Comparison of ENCODE assay signal across 1 cellular context in the genomic region with DNA sequence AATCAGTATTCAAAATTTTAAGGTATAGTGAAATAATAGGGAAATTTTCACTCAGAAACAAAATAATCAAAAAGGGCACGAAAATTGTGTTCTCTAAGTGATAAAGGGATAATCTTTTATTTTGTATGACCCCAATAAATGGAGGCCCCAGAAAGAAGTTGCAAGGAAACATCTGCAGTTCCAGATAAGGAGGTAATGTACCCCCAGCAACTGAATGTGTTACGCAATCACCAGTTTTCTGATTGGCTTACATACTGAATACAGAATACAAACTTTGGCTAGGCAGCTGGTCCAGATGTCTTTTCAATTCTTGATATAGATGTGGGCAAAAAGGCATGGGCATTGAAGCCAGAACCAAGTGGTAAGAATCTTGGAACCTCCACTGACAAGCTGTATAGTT.
TF ChIP-seq lines count a peak whose summit lies in the region.

No MANE protein-coding gene starts in this region.

TF ChIP-seq in GM12878, 131 proteins besides CTCF, POLR2A, EP300 and RAD21:
- peak in 1 of 2 experiments; percentile 71; a peak in 2 of 4 replicates for TF ChIP-seq CEBPB (IDR thresholded peaks at IDR 0.05; ENCODE audit: borderline replicate concordance in 1 of 2, low read depth in 2 of 2, low read length in 2 of 2)
- no peak for TF ChIP-seq MTA3 (IDR thresholded peaks at IDR 0.05; ENCODE audit: borderline replicate concordance, low read length)
- no peak for TF ChIP-seq MEF2B (IDR thresholded peaks at IDR 0.05; ENCODE audit: partially characterized antibody, poor library complexity, severe bottlenecking)
- no peak for TF ChIP-seq MTA2 (IDR thresholded peaks at IDR 0.05; ENCODE audit: low read depth)
- TF ChIP-seq RFX5 (IDR thresholded peaks at IDR 0.05; ENCODE audit: low read depth, low read length) = peak; percentile 44; the same call in 1 of the 2 replicates
- no peak for TF ChIP-seq JUND (IDR thresholded peaks at IDR 0.05; ENCODE audit: low read depth, low read length)
- TF ChIP-seq RBBP5 (conservative IDR thresholded peaks at IDR 0.05) = no peak
